Comparison of ENCODE assay signal across 1 cellular context in genomic region chr13:73720216-73720840, GRCh38.
TF ChIP-seq lines count a peak whose summit lies in the region.

No MANE protein-coding gene starts in this region.

TF ChIP-seq in H1, 55 proteins besides CTCF, POLR2A, EP300 and RAD21 (continued from another document):
- TF ChIP-seq HDAC2 (IDR thresholded peaks at IDR 0.05; ENCODE audit: borderline replicate concordance in 1 of 2, low read depth in 2 of 2, low read length in 2 of 2) (no peak), HDAC6 (IDR thresholded peaks at IDR 0.05; ENCODE audit: low read depth, low read length) (no peak)
- TF ChIP-seq, protein P1, sequence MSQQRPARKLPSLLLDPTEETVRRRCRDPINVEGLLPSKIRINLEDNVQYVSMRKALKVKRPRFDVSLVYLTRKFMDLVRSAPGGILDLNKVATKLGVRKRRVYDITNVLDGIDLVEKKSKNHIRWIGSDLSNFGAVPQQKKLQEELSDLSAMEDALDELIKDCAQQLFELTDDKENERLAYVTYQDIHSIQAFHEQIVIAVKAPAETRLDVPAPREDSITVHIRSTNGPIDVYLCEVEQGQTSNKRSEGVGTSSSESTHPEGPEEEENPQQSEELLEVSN (IDR thresholded peaks at IDR 0.05) = no peak
